Comparison of ENCODE assay signal across 26 cellular contexts in the genomic region with DNA sequence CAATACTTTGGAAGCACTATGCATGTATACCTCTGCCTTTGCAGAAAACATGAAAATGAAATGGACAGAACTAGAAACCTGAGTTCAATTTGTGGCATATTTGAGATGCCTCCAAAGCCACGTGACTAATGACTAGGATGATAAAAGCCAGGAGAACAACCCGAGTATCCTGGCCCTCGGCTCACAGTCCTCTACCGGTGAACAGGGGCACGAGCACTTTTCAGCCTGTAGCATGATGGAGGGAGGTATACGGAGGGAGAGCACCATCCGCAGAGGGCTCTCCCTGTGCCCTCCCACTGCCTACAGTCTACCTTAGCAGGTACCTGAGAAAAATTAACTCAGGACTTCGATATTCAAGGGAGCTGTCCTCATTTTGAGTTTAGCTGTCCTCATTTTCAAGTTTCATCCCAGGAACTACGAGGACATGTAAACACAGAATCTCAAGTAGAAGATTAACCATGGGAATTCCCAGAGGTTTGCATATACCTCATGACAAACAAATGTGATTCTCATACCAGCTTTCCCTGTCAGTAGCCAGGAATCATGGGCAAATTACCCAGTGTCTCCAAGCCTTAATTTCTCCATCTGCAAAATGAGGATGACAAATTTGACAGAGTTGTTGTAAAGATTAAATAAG.
DNase-seq lines count a peak whose midpoint lies in the region; ATAC-seq, FAIRE-seq and TF ChIP-seq lines count a peak whose summit lies in the region.
"Had no signal": no experiment of that assay in that cellular context is flagged by ENCODE, and none has a peak within 500 bp of the region (broad histone marks: within the 10 kb centered on the region; RNA-seq: fewer than 3 reads in every experiment).

No MANE protein-coding gene starts in this region.

- DNase-seq in DMS53 (lab: John Stamatoyannopoulos, UW) (peak; percentile 40), DMS53 treated with DMSO at 0.1 percent for 48 hours (lab: John Stamatoyannopoulos, UW; ENCODE audit: unreplicated experiment) (no peak), RCC 7860 (ENCODE audit: low spot score) (peak; percentile 66), glomerular visceral epithelial cell (ENCODE audit: extremely low spot score) (peak; percentile 66), upper lobe of right lung (no peak), NCI-H748 treated with DMSO at 0.1 percent for 48 hours (lab: John Stamatoyannopoulos, UW) (no peak), HT-29 (ENCODE audit: low spot score) (no peak)
- DNase-seq: activated CD4-positive, alpha-beta T cell treated with anti-CD3 and anti-CD28 coated beads, Interleukin-2, amount 50 U/mL, for 4 hours; activated naive CD4-positive, alpha-beta T cell treated with anti-CD3 and anti-CD28 coated beads for 36 hours; CD4-positive, alpha-beta memory T cell; left ventricle myocardium superior; mucosa of descending colon; NCI-H1092 treated with DMSO at 0.1 percent for 48 hours; NCI-H1930; NCI-H69; nephron progenitor cell; retina; SJCRH30; small intestine; stomach; thyroid gland had no signal

- H3K27ac ChIP-seq in upper lobe of right lung, result no peak overlapping the region
- H3K27ac ChIP-seq: 22Rv1, coronary artery, HL-60, SJCRH30, stomach, thyroid gland had no signal

- H3K4me3 ChIP-seq in upper lobe of right lung, result no peak overlapping the region
- H3K4me3 ChIP-seq: coronary artery, mucosa of descending colon, SJCRH30, stomach, thyroid gland had no signal

- intact Hi-C loops in upper lobe of right lung (cut with DNase I), result no loop called here

- H3K4me1 ChIP-seq in upper lobe of right lung, result no peaks in the 10 kb centered on the region
- H3K4me1 ChIP-seq: SJCRH30, stomach, thyroid gland had no signal

- peak; percentile 71 for FAIRE-seq in RCC 7860 (lab: Jason Lieb, UNC)
- FAIRE-seq: G401.6, small intestine had no signal

- H3K36me3 ChIP-seq in upper lobe of right lung, result no peaks in the 10 kb centered on the region
- H3K36me3 ChIP-seq: SJCRH30, stomach, thyroid gland had no signal

- no peaks in the 10 kb centered on the region for H3K9me3 ChIP-seq in upper lobe of right lung
- H3K9me3 ChIP-seq: mucosa of descending colon, SJCRH30, thyroid gland had no signal

- ATAC-seq in upper lobe of right lung, result peak; percentile 28
- no peak for ATAC-seq in HG03280 (IDR thresholded peaks at IDR 0.05; ENCODE audit: unreplicated experiment)
- ATAC-seq: left ventricle myocardium superior, mucosa of descending colon had no signal

- no peak for TF ChIP-seq CTCF in upper lobe of right lung (IDR thresholded peaks at IDR 0.05)

- no peaks in the 10 kb centered on the region for H3K27me3 ChIP-seq in upper lobe of right lung
- H3K27me3 ChIP-seq: SJCRH30, stomach, thyroid gland had no signal

Comparison
In these comparisons a context has a peak if more than half of its experiments do, and no peak if none do; other contexts are left out.
1. DNase-seq: peak in DMS53 (single experiment), RCC 7860 (single experiment) and glomerular visceral epithelial cell (single experiment); none in DMS53 treated with DMSO at 0.1 percent for 48 hours (single experiment), upper lobe of right lung (single experiment), NCI-H748 treated with DMSO at 0.1 percent for 48 hours (single experiment) and HT-29 (single experiment).